17 cellular contexts compared by ENCODE assay signal in genomic region chr10:86067436-86068050, GRCh38.
DNase-seq lines count a peak whose midpoint lies in the region; ATAC-seq and TF ChIP-seq lines count a peak whose summit lies in the region.
"Had no signal": no experiment of that assay in that cellular context is flagged by ENCODE, and none has a peak within 500 bp of the region (broad histone marks: within the 10 kb centered on the region; RNA-seq: fewer than 3 reads in every experiment).

No MANE protein-coding gene starts in this region.

- no peaks in the 10 kb centered on the region for H3K4me1 ChIP-seq in stomach
- H3K4me1 ChIP-seq in thyroid gland, result no peaks in the 10 kb centered on the region
- H3K4me1 ChIP-seq: BLaER1 treated with 17β-estradiol and CSF1 and Interleukin-3, amounts not matched to agents 10 nM and 100 nM had no signal

- peaks cover 13% of the 10 kb centered on the region for H3K27me3 Mint-ChIP-seq in chondrocyte (ENCODE audit: low read depth)
- H3K27me3 Mint-ChIP-seq in stimulated activated naive B cell treated with anti-CD40 and anti-IgM and Interleukin-4, amounts not matched to agents 10 μg/mL and 1 μg/mL and 100 μg/mL, for 72 hours, result peaks cover 14 to 32% of the 10 kb centered on the region in 2 donors

- ATAC-seq in GM21723 (IDR thresholded peaks at IDR 0.05; ENCODE audit: unreplicated experiment), result no peak
- ATAC-seq in stimulated activated naive B cell treated with anti-CD40 and anti-IgM and Interleukin-4, amounts not matched to agents 10 μg/mL and 1 μg/mL and 100 μg/mL, for 72 hours (replicated peaks), result no peak
- ATAC-seq: CD8-positive, alpha-beta T cell; HepG2 had no signal

- no peak overlapping the region for H3K27ac Mint-ChIP-seq in chondrocyte (ENCODE audit: unreplicated experiment)
- no peak overlapping the region for H3K27ac Mint-ChIP-seq in stimulated activated naive B cell treated with anti-CD40 and anti-IgM and Interleukin-4, amounts not matched to agents 10 μg/mL and 1 μg/mL and 100 μg/mL, for 72 hours
- H3K27ac Mint-ChIP-seq: B cell; CD8-positive, alpha-beta T cell had no signal

- no peak for TF ChIP-seq CTCF in chondrocyte (IDR thresholded peaks at IDR 0.05)
- TF ChIP-seq CTCF in stomach (IDR thresholded peaks at IDR 0.05), result no peak
- no peak for TF ChIP-seq CTCF in thyroid gland (IDR thresholded peaks at IDR 0.05)

- no peak overlapping the region for H3K4me3 Mint-ChIP-seq in chondrocyte (ENCODE audit: unreplicated experiment)
- no peak overlapping the region for H3K4me3 Mint-ChIP-seq in stimulated activated naive B cell treated with anti-CD40 and anti-IgM and Interleukin-4, amounts not matched to agents 10 μg/mL and 1 μg/mL and 100 μg/mL, for 72 hours
- H3K4me3 Mint-ChIP-seq: B cell; CD8-positive, alpha-beta T cell had no signal

- peaks cover 0 to 6% (median 0%) of the 10 kb centered on the region in 3 donors for H3K27me3 ChIP-seq in stomach
- H3K27me3 ChIP-seq in thyroid gland, result no peaks in the 10 kb centered on the region
- H3K27me3 ChIP-seq: BLaER1 treated with 17β-estradiol and CSF1 and Interleukin-3, amounts not matched to agents 10 nM and 100 nM had no signal

- no peaks in the 10 kb centered on the region for H3K4me1 Mint-ChIP-seq in chondrocyte (ENCODE audit: low read depth)
- H3K4me1 Mint-ChIP-seq in stimulated activated naive B cell treated with anti-CD40 and anti-IgM and Interleukin-4, amounts not matched to agents 10 μg/mL and 1 μg/mL and 100 μg/mL, for 72 hours, result peaks cover 4 to 7% of the 10 kb centered on the region in 2 donors

- H3K9me3 ChIP-seq in stomach (no peaks in the 10 kb centered on the region), thyroid gland (no peaks in the 10 kb centered on the region)
- H3K9me3 ChIP-seq: BLaER1 treated with 17β-estradiol and CSF1 and Interleukin-3, amounts not matched to agents 10 nM and 100 nM; HAP-1 had no signal

- no peak overlapping the region for H3K4me3 ChIP-seq in stomach
- no peak overlapping the region for H3K4me3 ChIP-seq in thyroid gland (replicated peaks in 1 of 3)
- H3K4me3 ChIP-seq: BLaER1 treated with 17β-estradiol and CSF1 and Interleukin-3, amounts not matched to agents 10 nM and 100 nM; GM23248; HAP-1 had no signal

- no peaks in the 10 kb centered on the region for H3K36me3 Mint-ChIP-seq in chondrocyte (ENCODE audit: low read depth)
- H3K36me3 Mint-ChIP-seq in stimulated activated naive B cell treated with anti-CD40 and anti-IgM and Interleukin-4, amounts not matched to agents 10 μg/mL and 1 μg/mL and 100 μg/mL, for 72 hours, result no peaks in the 10 kb centered on the region
- H3K36me3 Mint-ChIP-seq: CD8-positive, alpha-beta T cell had no signal

- no peak for TF ChIP-seq EP300 in stomach (IDR thresholded peaks at IDR 0.05)

- TF ChIP-seq POLR2A in stomach (IDR thresholded peaks at IDR 0.05), result no peak
- no peak for TF ChIP-seq POLR2A in thyroid gland (IDR thresholded peaks at IDR 0.05)

- intact Hi-C loops in stomach (cut with DNase I; ENCODE audit: low total_unique reads) (no loop called here), thyroid gland (cut with DNase I) (no loop called here)

- H3K27ac ChIP-seq in stomach, result no peak overlapping the region
- H3K27ac ChIP-seq in thyroid gland, result no peak overlapping the region
- H3K27ac ChIP-seq: BLaER1 treated with 17β-estradiol and CSF1 and Interleukin-3, amounts not matched to agents 10 nM and 100 nM; GM23248 had no signal

- peak; percentile 47 for DNase-seq in activated effector memory CD4-positive, alpha-beta T cell treated with anti-CD3 and anti-CD28 coated beads, Interleukin-2, amount 50 U/mL, for 16 hours
- no peak for DNase-seq in activated effector memory CD4-positive, alpha-beta T cell treated with Interleukin-2 at 50 U/mL for 16 hours
- peak; percentile 42 for DNase-seq in chondrocyte (ENCODE audit: low spot score)
- DNase-seq in islet precursor cell, result peak; percentile 25
- peak; percentile 7 for DNase-seq in stomach
- DNase-seq in thyroid gland, result no peak
- DNase-seq in stimulated activated naive B cell treated with anti-CD40 and anti-IgM and Interleukin-4, amounts not matched to agents 10 μg/mL and 1 μg/mL and 100 μg/mL, for 72 hours, result no peak
- DNase-seq: Calu3; CD8-positive, alpha-beta T cell; DMS79 treated with DMSO at 0.1 percent for 48 hours; GF-D8; GM23248 had no signal

- 66 to 76% (median 73%) methylated on average over 4 to 5 of the region's 5 CpGs for WGBS in stomach, 5 donors
- 82 to 88% methylated on average over 5 of the region's 5 CpGs for WGBS in thyroid gland, 2 donors

- H3K36me3 ChIP-seq in stomach, result no peaks in the 10 kb centered on the region
- H3K36me3 ChIP-seq in thyroid gland, result no peaks in the 10 kb centered on the region
- H3K36me3 ChIP-seq: BLaER1 treated with 17β-estradiol and CSF1 and Interleukin-3, amounts not matched to agents 10 nM and 100 nM; HAP-1 had no signal

- H3K9me3 Mint-ChIP-seq in chondrocyte (ENCODE audit: low read depth), result no peaks in the 10 kb centered on the region
- no peaks in the 10 kb centered on the region for H3K9me3 Mint-ChIP-seq in stimulated activated naive B cell treated with anti-CD40 and anti-IgM and Interleukin-4, amounts not matched to agents 10 μg/mL and 1 μg/mL and 100 μg/mL, for 72 hours
- H3K9me3 Mint-ChIP-seq: CD8-positive, alpha-beta T cell had no signal

Comparison
In these comparisons a context has a peak if more than half of its experiments do, and no peak if none do; other contexts are left out.
1. DNase-seq: peak in activated effector memory CD4-positive, alpha-beta T cell treated with anti-CD3 and anti-CD28 coated beads, Interleukin-2, amount 50 U/mL, for 16 hours (single experiment), chondrocyte (single experiment), islet precursor cell (single experiment) and stomach (single experiment); none in activated effector memory CD4-positive, alpha-beta T cell treated with Interleukin-2 at 50 U/mL for 16 hours (single experiment), thyroid gland (0 of 2) and stimulated activated naive B cell treated with anti-CD40 and anti-IgM and Interleukin-4, amounts not matched to agents 10 μg/mL and 1 μg/mL and 100 μg/mL, for 72 hours (single experiment).